In genomic region chr20:50412499-50412898, GRCh38 we compare ENCODE assay signal across 15 cellular contexts.
"Had no signal": no experiment of that assay in that cellular context is flagged by ENCODE, and none has a peak within 500 bp of the region (broad histone marks: within the 10 kb centered on the region; RNA-seq: fewer than 3 reads in every experiment).

No MANE protein-coding gene starts in this region.

- H3K79me2 ChIP-seq: parathyroid adenoma had no signal

- H2AFZ ChIP-seq: parathyroid adenoma had no signal

- H3K4me2 ChIP-seq: smooth muscle cell had no signal

- H3K4me1 ChIP-seq: foreskin keratinocyte had no signal

- H3K27ac ChIP-seq: foreskin keratinocyte, parathyroid adenoma had no signal

- H3K4me1 Mint-ChIP-seq: activated naive CD8-positive, alpha-beta T cell treated with anti-CD3 and anti-CD28 coated beads, Interleukin-2, amount 10 ng/mL, durations not matched to agents 7 days and 5 days had no signal

- H3K36me3 ChIP-seq: vagina had no signal

- ATAC-seq: activated CD8-positive, alpha-beta T cell treated with anti-CD3 and anti-CD28 coated beads for 36 hours; activated T-cell treated with anti-CD3 and anti-CD28 coated beads, Interleukin-2, amount 50 U/mL, for 72 hours; foreskin keratinocyte; left lobe of liver; stimulated activated naive B cell treated with anti-CD40 and anti-IgM and Interleukin-4, amounts not matched to agents 10 μg/mL and 1 μg/mL and 100 μg/mL, for 72 hours had no signal

- H3K9ac ChIP-seq: parathyroid adenoma had no signal

- H3K36me3 Mint-ChIP-seq: activated naive CD8-positive, alpha-beta T cell treated with anti-CD3 and anti-CD28 coated beads, Interleukin-2, amount 10 ng/mL, durations not matched to agents 7 days and 5 days; stimulated activated naive B cell treated with anti-CD40 and anti-IgM and Interleukin-4, amounts not matched to agents 10 μg/mL and 1 μg/mL and 100 μg/mL, for 72 hours had no signal

- H3K9me3 Mint-ChIP-seq: activated CD8-positive, alpha-beta T cell treated with anti-CD3 and anti-CD28 coated beads for 36 hours; activated naive CD8-positive, alpha-beta T cell treated with anti-CD3 and anti-CD28 coated beads, Interleukin-2, amount 10 ng/mL, durations not matched to agents 7 days and 5 days; activated T-cell treated with anti-CD3 and anti-CD28 coated beads, Interleukin-2, amount 50 U/mL, for 72 hours had no signal

- H3K27ac Mint-ChIP-seq: activated CD8-positive, alpha-beta T cell treated with anti-CD3 and anti-CD28 coated beads for 36 hours; activated naive CD8-positive, alpha-beta T cell treated with anti-CD3 and anti-CD28 coated beads, Interleukin-2, amount 10 ng/mL, durations not matched to agents 7 days and 5 days; activated T-cell treated with anti-CD3 and anti-CD28 coated beads, Interleukin-2, amount 50 U/mL, for 72 hours; mesothelial cell of epicardium; stimulated activated naive B cell treated with anti-CD40 and anti-IgM and Interleukin-4, amounts not matched to agents 10 μg/mL and 1 μg/mL and 100 μg/mL, for 72 hours had no signal

- H3K4me3 Mint-ChIP-seq: activated CD8-positive, alpha-beta T cell treated with anti-CD3 and anti-CD28 coated beads for 36 hours; activated naive CD8-positive, alpha-beta T cell treated with anti-CD3 and anti-CD28 coated beads, Interleukin-2, amount 10 ng/mL, durations not matched to agents 7 days and 5 days; activated T-cell treated with anti-CD3 and anti-CD28 coated beads, Interleukin-2, amount 50 U/mL, for 72 hours; mesothelial cell of epicardium; stimulated activated naive B cell treated with anti-CD40 and anti-IgM and Interleukin-4, amounts not matched to agents 10 μg/mL and 1 μg/mL and 100 μg/mL, for 72 hours had no signal

- H3K27me3 ChIP-seq: foreskin keratinocyte, vagina had no signal

- H3K9me3 ChIP-seq: vagina had no signal

- DNase-seq: activated CD4-positive, CD25-positive, alpha-beta regulatory T cell treated with anti-CD3 and anti-CD28 coated beads, Interleukin-2, amount 50 U/mL, for 72 hours; activated CD8-positive, alpha-beta memory T cell treated with anti-CD3 and anti-CD28 coated beads, Interleukin-2, amount 50 U/mL, for 4 hours; activated CD8-positive, alpha-beta T cell treated with anti-CD3 and anti-CD28 coated beads for 36 hours; activated gamma-delta T cell treated with Interleukin-2 at 50 U/mL for 16 hours; activated naive CD8-positive, alpha-beta T cell treated with anti-CD3 and anti-CD28 coated beads, Interleukin-2, amount 10 ng/mL, durations not matched to agents 7 days and 5 days; activated T-cell treated with anti-CD3 and anti-CD28 coated beads, Interleukin-2, amount 50 U/mL, for 72 hours; anterior cingulate cortex; foreskin keratinocyte; stimulated activated naive B cell treated with anti-CD40 and anti-IgM and Interleukin-4, amounts not matched to agents 10 μg/mL and 1 μg/mL and 100 μg/mL, for 72 hours; T-helper 9 cell had no signal

- H3K4me3 ChIP-seq: smooth muscle cell, vagina had no signal
